ENCODE assay signal across 8 cellular contexts in the genomic region with DNA sequence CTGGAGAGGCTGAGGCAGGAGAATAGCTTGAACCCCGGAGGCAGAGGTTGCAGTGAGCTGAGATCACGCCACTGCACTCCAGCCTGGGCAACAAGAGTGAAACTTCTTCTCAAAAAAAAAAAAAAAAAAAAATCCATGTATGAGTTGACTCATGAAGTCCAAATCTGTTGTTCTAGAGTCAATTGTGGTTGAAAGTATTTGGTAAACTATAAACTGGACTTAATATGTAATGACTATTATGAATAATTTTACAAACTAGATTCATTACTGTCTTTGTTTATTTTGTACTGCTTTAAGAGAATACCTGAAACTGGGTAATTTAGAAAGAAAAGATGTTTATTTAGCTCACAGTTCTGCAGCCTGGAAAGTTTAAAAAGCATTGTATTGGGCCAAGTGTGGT. TPM values are rescaled to one million over a fixed set of nuclear protein-coding genes. Genes with fewer than 3 reads are reported as not detected.
DNase-seq lines count a peak whose midpoint lies in the region; ATAC-seq and TF ChIP-seq lines count a peak whose summit lies in the region.
"Not testable (repeated sequence)": the region's sequence is repeated elsewhere in the genome, so short reads cannot be mapped to it uniquely, and the experiment has no call there.

No MANE protein-coding gene starts in this region.

- not testable (repeated sequence) for H3K4me3 Mint-ChIP-seq in neural progenitor cell

- not testable (repeated sequence) for H2AFZ ChIP-seq in neural progenitor cell (replicated peaks)

- not testable (repeated sequence) for H3K79me2 ChIP-seq in neural progenitor cell (ENCODE audit: low read depth)

- H3K4me3 ChIP-seq in epithelial cell of proximal tubule (ENCODE audit: low read depth, low read length); neural progenitor cell: not testable (repeated sequence)

- not testable (repeated sequence) for H3K9me3 Mint-ChIP-seq in neural progenitor cell

- H3K27me3 Mint-ChIP-seq in neural progenitor cell (ENCODE audit: insufficient read depth, low read depth) = not testable (repeated sequence)

- peaks cover 21% of the 10 kb centered on the region for H3K4me1 Mint-ChIP-seq in neural progenitor cell

- not testable (repeated sequence) for H3K27ac ChIP-seq in neural progenitor cell

- H3K27ac Mint-ChIP-seq in neural progenitor cell = peak overlapping the region; percentile 57

- not testable (repeated sequence) for H3K9me3 ChIP-seq in neural progenitor cell (ENCODE audit: low read depth)

- not testable (repeated sequence) for H3K9ac ChIP-seq in neural progenitor cell

- TF ChIP-seq CTCF in epithelial cell of proximal tubule (conservative IDR thresholded peaks at IDR 0.05; ENCODE audit: low read depth, low read length); neural progenitor cell (IDR thresholded peaks at IDR 0.05): not testable (repeated sequence)

- not testable (repeated sequence) for H3F3A ChIP-seq in neural progenitor cell (ENCODE audit: low read depth)

- peak; percentile 77 for ATAC-seq in GM18861 (IDR thresholded peaks at IDR 0.05; ENCODE audit: unreplicated experiment)
- ATAC-seq in GM19395 (IDR thresholded peaks at IDR 0.05; ENCODE audit: unreplicated experiment) = peak; percentile 68
- ATAC-seq in GM21786 (IDR thresholded peaks at IDR 0.05; ENCODE audit: unreplicated experiment) = peak; percentile 62
- ATAC-seq in HG02973 (IDR thresholded peaks at IDR 0.05; ENCODE audit: unreplicated experiment) = peak; percentile 46
- peak; percentile 56 for ATAC-seq in HG03354 (IDR thresholded peaks at IDR 0.05; ENCODE audit: poor library complexity, severe bottlenecking, unreplicated experiment)
- ATAC-seq in HG03571 (IDR thresholded peaks at IDR 0.05; ENCODE audit: unreplicated experiment) = peak; percentile 63

- H3K4me1 ChIP-seq in neural progenitor cell = not testable (repeated sequence)

- peak; percentile 40 for DNase-seq in epithelial cell of proximal tubule (ENCODE audit: low read depth)
- not testable (repeated sequence) for DNase-seq in neural progenitor cell (ENCODE audit: low spot score)

- not testable (repeated sequence) for H4K20me1 ChIP-seq in neural progenitor cell (ENCODE audit: low read depth)

- H3K27me3 ChIP-seq in neural progenitor cell = not testable (repeated sequence)

- H3K4me2 ChIP-seq in neural progenitor cell = not testable (repeated sequence)

- H3K36me3 Mint-ChIP-seq in neural progenitor cell = not testable (repeated sequence)

- not testable (repeated sequence) for H3K36me3 ChIP-seq in neural progenitor cell

RNA-seq across cellular contexts. Expression of a gene that starts 22.9 kb away (rescaled TPM):
- total RNA-seq in epithelial cell of proximal tubule = 53.6 and 93.9 TPM in 2 replicates
- 18.9 and 27.4 TPM in 2 replicates for total RNA-seq in neural progenitor cell (ENCODE audit: low replicate concordance)
